In the genomic region with DNA sequence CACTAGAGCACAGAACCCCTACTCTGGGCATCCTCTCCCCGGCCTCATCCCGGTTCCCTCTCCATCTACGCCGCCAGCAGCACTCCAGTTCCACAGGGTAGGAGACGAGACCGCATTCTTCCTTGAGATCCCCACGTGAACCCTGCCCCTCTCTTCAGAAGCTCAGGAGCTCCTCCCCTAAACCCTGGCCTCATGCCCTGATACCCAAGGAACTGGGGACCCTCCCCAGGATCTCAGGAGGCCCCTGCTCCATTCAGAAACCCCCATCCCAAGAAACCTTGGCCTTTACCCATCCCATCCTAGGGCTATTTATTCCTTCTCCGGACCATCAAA, we compare ENCODE assay signal across 6 cellular contexts. TPM values are rescaled to one million over a fixed set of nuclear protein-coding genes. Genes with fewer than 3 reads are reported as not detected.
A peak's percentile ranks its signal among the peaks of the same experiment; 100 is the strongest.
DNase-seq lines count a peak whose midpoint lies in the region; ATAC-seq and TF ChIP-seq lines count a peak whose summit lies in the region.

No MANE protein-coding gene starts in this region.

- DNase-seq in CD14-positive monocyte (ENCODE audit: low spot score) (no peak), RWPE2 (ENCODE audit: low spot score) (no peak), left colon (no peak), putamen (ENCODE audit: low spot score) (no peak)

- H3K36me3 Mint-ChIP-seq in CD14-positive monocyte: peaks cover 22 to 26% of the 10 kb centered on the region in 2 donors

- peaks cover 36% of the 10 kb centered on the region for H3K36me3 ChIP-seq in RWPE2 (ENCODE audit: low read depth)

- H3K9me3 ChIP-seq in RWPE2 (ENCODE audit: severe bottlenecking): no peaks in the 10 kb centered on the region

- H3K27me3 Mint-ChIP-seq in CD14-positive monocyte (ENCODE audit: low read depth in 3 of 3): peaks cover 0 to 10% (median 0%) of the 10 kb centered on the region in 3 donors

- intact Hi-C loops in CD14-positive monocyte (cut with micrococcal nuclease) (no loop called here), left colon (cut with DNase I, micrococcal nuclease) (no loop called here)

- peak overlapping the region; percentile 85 for H3K27ac ChIP-seq in RWPE2 (ENCODE audit: poor library complexity, severe bottlenecking)

- ATAC-seq in RWPE2 (ENCODE audit: low read depth): no peak; the same call in 1 of the 3 replicates
- ATAC-seq in left colon: peak; percentile 9
- no peak for ATAC-seq in HG02840 (IDR thresholded peaks at IDR 0.05; ENCODE audit: low FRiP score, unreplicated experiment)
- ATAC-seq in HG02885 (IDR thresholded peaks at IDR 0.05; ENCODE audit: poor library complexity, unreplicated experiment): no peak

- TF ChIP-seq CTCF in CD14-positive monocyte (IDR thresholded peaks at IDR 0.05) (no peak), RWPE2 (IDR thresholded peaks at IDR 0.05; ENCODE audit: poor library complexity, severe bottlenecking) (no peak)

- H3K27me3 ChIP-seq in RWPE2 (ENCODE audit: insufficient read depth, poor library complexity, severe bottlenecking): no peaks in the 10 kb centered on the region

- H3K4me1 Mint-ChIP-seq in CD14-positive monocyte: peaks cover 43% of the 10 kb centered on the region

- no peaks in the 10 kb centered on the region for H3K4me1 ChIP-seq in RWPE2 (ENCODE audit: insufficient read depth, poor library complexity, severe bottlenecking)

- H3K9me3 Mint-ChIP-seq in CD14-positive monocyte: peaks cover 0 to 19% (median 0%) of the 10 kb centered on the region in 7 donors

- peak overlapping the region; percentile 76 to 88 for H3K4me3 Mint-ChIP-seq in CD14-positive monocyte

- H3K4me3 ChIP-seq in RWPE2 (ENCODE audit: severe bottlenecking): peak overlapping the region; percentile 81

- peak overlapping the region; percentile 38 to 91 (median 81) for H3K27ac Mint-ChIP-seq in CD14-positive monocyte

RNA-seq across cellular contexts. Expression of a gene that starts 1.1 kb away (rescaled TPM):
- 1 to 10 TPM; 4.4 to 5.4 TPM for polyA plus RNA-seq in CD14-positive monocyte
- 10 to 100 TPM; 11.5 to 15.1 TPM for total RNA-seq in left colon

RNA-seq across cellular contexts. Expression of a gene that starts 13.3 kb away (rescaled TPM):
- 100 to 1,000 TPM; 280 to 374 TPM for polyA plus RNA-seq in CD14-positive monocyte
- 100 to 1,000 TPM; 140 to 142 TPM for total RNA-seq in left colon

RNA-seq across cellular contexts. Expression of a gene that starts 15.0 kb away (rescaled TPM):
- under 1 TPM; 0.27 to 0.68 TPM for polyA plus RNA-seq in CD14-positive monocyte
- 1 to 10 TPM; 4.6 to 6.9 TPM for total RNA-seq in left colon

RNA-seq across cellular contexts. Expression of a gene that starts 22.5 kb away (rescaled TPM):
- polyA plus RNA-seq in CD14-positive monocyte: 1 to 10 TPM; 1.1 to 2.0 TPM
- 10 to 100 TPM; 13.9 to 15.7 TPM for total RNA-seq in left colon

RNA-seq across cellular contexts. Expression of a gene that starts 48.1 kb away (rescaled TPM):
- polyA plus RNA-seq in CD14-positive monocyte: not detected
- 1 to 10 TPM in 1 of 2 donors, under 1 TPM in 1; 0.70 to 2.0 TPM for total RNA-seq in left colon
